In genomic region chr4:4888695-4889094, GRCh38 we compare ENCODE assay signal across 17 cellular contexts. TPM values are rescaled to one million over a fixed set of nuclear protein-coding genes. Genes with fewer than 3 reads are reported as not detected.
"Had no signal": no experiment of that assay in that cellular context is flagged by ENCODE, and none has a peak within 500 bp of the region (broad histone marks: within the 10 kb centered on the region; RNA-seq: fewer than 3 reads in every experiment).

No MANE protein-coding gene starts in this region.

- H3K27ac Mint-ChIP-seq: activated CD8-positive, alpha-beta memory T cell treated with anti-CD3 and anti-CD28 coated beads, Interleukin-2, amount 10 ng/mL, durations not matched to agents 7 days and 5 days; activated naive CD4-positive, alpha-beta T cell treated with anti-CD3 and anti-CD28 coated beads, Interleukin-2, amount 50 U/mL, for 72 hours; activated T-cell treated with anti-CD3 and anti-CD28 coated beads, Interleukin-2, amount 50 U/mL, for 24 hours; brain; effector memory CD8-positive, alpha-beta T cell; naive thymus-derived CD4-positive, alpha-beta T cell; stimulated activated memory B cell treated with anti-CD40 and anti-IgM and Interleukin-4, amounts not matched to agents 10 μg/mL and 1 μg/mL and 100 μg/mL, for 72 hours; T-helper 17 cell had no signal

- H3K4me1 ChIP-seq: parathyroid adenoma, tibial nerve had no signal

- H3K9me3 Mint-ChIP-seq: activated naive CD4-positive, alpha-beta T cell treated with anti-CD3 and anti-CD28 coated beads, Interleukin-2, amount 50 U/mL, for 72 hours; activated T-cell treated with anti-CD3 and anti-CD28 coated beads, Interleukin-2, amount 50 U/mL, for 24 hours; central memory CD8-positive, alpha-beta T cell; effector memory CD8-positive, alpha-beta T cell; stimulated activated memory B cell treated with anti-CD40 and anti-IgM and Interleukin-4, amounts not matched to agents 10 μg/mL and 1 μg/mL and 100 μg/mL, for 72 hours had no signal

- H3K9ac ChIP-seq: parathyroid adenoma had no signal

- DNase-seq: activated CD8-positive, alpha-beta memory T cell treated with anti-CD3 and anti-CD28 coated beads, Interleukin-2, amount 10 ng/mL, durations not matched to agents 7 days and 5 days; activated effector memory CD4-positive, alpha-beta T cell treated with anti-CD3 and anti-CD28 coated beads, Interleukin-2, amount 50 U/mL, for 16 hours; activated T-cell treated with anti-CD3 and anti-CD28 coated beads, Interleukin-2, amount 50 U/mL, for 24 hours; amniotic stem cell; effector memory CD8-positive, alpha-beta T cell; left colon; naive thymus-derived CD4-positive, alpha-beta T cell; right cardiac atrium; T-helper 17 cell had no signal

- ATAC-seq: activated CD4-positive, CD25-positive, alpha-beta regulatory T cell treated with anti-CD3 and anti-CD28 coated beads, Interleukin-2, amount 50 U/mL, for 24 hours; activated CD8-positive, alpha-beta memory T cell treated with anti-CD3 and anti-CD28 coated beads, Interleukin-2, amount 10 ng/mL, durations not matched to agents 7 days and 5 days; activated naive CD4-positive, alpha-beta T cell treated with anti-CD3 and anti-CD28 coated beads, Interleukin-2, amount 50 U/mL, for 72 hours; effector memory CD8-positive, alpha-beta T cell; left colon; naive thymus-derived CD4-positive, alpha-beta T cell; right cardiac atrium; stimulated activated memory B cell treated with anti-CD40 and anti-IgM and Interleukin-4, amounts not matched to agents 10 μg/mL and 1 μg/mL and 100 μg/mL, for 72 hours; T-helper 17 cell had no signal

- H3K4me3 ChIP-seq: tibial nerve had no signal

- H3K27me3 ChIP-seq: tibial nerve had no signal

- H3K4me3 Mint-ChIP-seq: activated CD8-positive, alpha-beta memory T cell treated with anti-CD3 and anti-CD28 coated beads, Interleukin-2, amount 10 ng/mL, durations not matched to agents 7 days and 5 days; activated T-cell treated with anti-CD3 and anti-CD28 coated beads, Interleukin-2, amount 50 U/mL, for 24 hours; brain; central memory CD8-positive, alpha-beta T cell; effector memory CD8-positive, alpha-beta T cell; naive thymus-derived CD4-positive, alpha-beta T cell; stimulated activated memory B cell treated with anti-CD40 and anti-IgM and Interleukin-4, amounts not matched to agents 10 μg/mL and 1 μg/mL and 100 μg/mL, for 72 hours; T-helper 17 cell had no signal

- H3K27ac ChIP-seq: parathyroid adenoma, tibial nerve had no signal

- H3K36me3 Mint-ChIP-seq: activated CD8-positive, alpha-beta memory T cell treated with anti-CD3 and anti-CD28 coated beads, Interleukin-2, amount 10 ng/mL, durations not matched to agents 7 days and 5 days; activated naive CD4-positive, alpha-beta T cell treated with anti-CD3 and anti-CD28 coated beads, Interleukin-2, amount 50 U/mL, for 72 hours; brain; naive thymus-derived CD4-positive, alpha-beta T cell; stimulated activated memory B cell treated with anti-CD40 and anti-IgM and Interleukin-4, amounts not matched to agents 10 μg/mL and 1 μg/mL and 100 μg/mL, for 72 hours had no signal

- H2AFZ ChIP-seq: parathyroid adenoma had no signal

- H3K4me1 Mint-ChIP-seq: activated CD8-positive, alpha-beta memory T cell treated with anti-CD3 and anti-CD28 coated beads, Interleukin-2, amount 10 ng/mL, durations not matched to agents 7 days and 5 days; central memory CD8-positive, alpha-beta T cell; naive thymus-derived CD4-positive, alpha-beta T cell; stimulated activated memory B cell treated with anti-CD40 and anti-IgM and Interleukin-4, amounts not matched to agents 10 μg/mL and 1 μg/mL and 100 μg/mL, for 72 hours; T-helper 17 cell had no signal

- H3K36me3 ChIP-seq: tibial nerve had no signal

- H3K79me2 ChIP-seq: parathyroid adenoma had no signal

- H3K9me3 ChIP-seq: tibial nerve had no signal

RNA-seq across cellular contexts. Expression of gene MSX1, which starts 29.2 kb away (rescaled TPM):
- total RNA-seq: activated naive CD4-positive, alpha-beta T cell treated with anti-CD3 and anti-CD28 coated beads, Interleukin-2, amount 50 U/mL, for 72 hours; mononuclear cell; naive thymus-derived CD4-positive, alpha-beta T cell; T-helper 17 cell had no signal
- polyA plus RNA-seq: naive thymus-derived CD4-positive, alpha-beta T cell had no signal
